8 cellular contexts compared by ENCODE assay signal in the genomic region with DNA sequence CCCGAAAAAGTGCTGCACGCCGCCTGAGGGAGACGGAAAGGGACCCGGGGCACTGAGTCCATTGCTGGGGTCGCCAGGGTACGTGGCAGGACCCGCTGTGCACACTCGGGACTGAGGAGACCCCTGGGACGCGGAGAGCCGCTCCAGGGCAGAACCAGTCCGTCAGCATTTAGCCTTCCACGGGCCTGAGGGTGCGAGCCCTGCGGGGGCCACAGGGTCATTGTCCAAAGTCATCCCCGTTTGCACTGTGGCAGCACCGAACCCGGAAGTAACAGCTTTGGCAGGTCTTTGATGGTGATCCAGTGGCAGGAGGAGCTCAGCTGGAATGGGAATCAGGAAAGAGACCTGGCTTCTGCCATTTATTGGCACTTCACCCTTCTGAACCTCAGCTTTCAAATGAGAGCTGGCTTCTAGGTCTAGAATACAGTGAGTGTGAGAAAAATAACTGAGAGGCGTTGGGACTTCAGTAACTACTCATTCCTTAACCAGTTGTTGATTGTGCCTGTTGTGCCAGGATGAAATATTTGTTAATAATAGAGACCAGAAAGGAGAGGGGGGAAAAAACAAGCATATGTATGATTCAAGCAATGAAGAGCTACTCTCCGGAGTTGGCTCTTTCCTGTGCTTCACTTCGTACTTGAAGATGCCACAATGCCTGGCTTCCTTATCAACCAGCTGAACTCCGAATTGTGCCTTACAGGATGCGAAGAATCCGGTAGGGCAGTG. TPM values are rescaled to one million over a fixed set of nuclear protein-coding genes. Genes with fewer than 3 reads are reported as not detected.
DNase-seq lines count a peak whose midpoint lies in the region; ATAC-seq and TF ChIP-seq lines count a peak whose summit lies in the region.

No MANE protein-coding gene starts in this region.

- in situ Hi-C loops in astrocyte of the cerebellum (cut with HindIII; ENCODE audit: low sequenced_read_pairs): no loop called here

- peaks cover 12% of the 10 kb centered on the region for H3K79me2 ChIP-seq in trophoblast cell (ENCODE audit: control insufficient read depth, insufficient read depth, low read length, poor library complexity)

- peak overlapping the region; percentile 97 for H2AFZ ChIP-seq in trophoblast cell (ENCODE audit: insufficient read depth, low read length, poor library complexity)

- H3K27ac ChIP-seq in left ventricle myocardium inferior (replicated peaks) (peak overlapping the region; percentile 98), trophoblast cell (ENCODE audit: low read depth, low read length) (peak overlapping the region; percentile 73)

- intact Hi-C loops in left ventricle myocardium inferior (cut with micrococcal nuclease): no loop called here

- WGBS in trophoblast cell (ENCODE audit: extremely low coverage, insufficient coverage, insufficient read length): no CpG with 5 or more reads among the region's 25 CpGs

- DNase-seq in AG08396 (ENCODE audit: low spot score): peak; percentile 65
- peak; percentile 81 for DNase-seq in RKO (ENCODE audit: low spot score)
- no peak for DNase-seq in astrocyte of the cerebellum (ENCODE audit: low read depth)
- peak; percentile 58 for DNase-seq in left ventricle myocardium inferior
- peak; percentile 34 to 71 for DNase-seq in trophoblast cell

- TF ChIP-seq CTCF in astrocyte of the cerebellum (IDR thresholded peaks at IDR 0.05; ENCODE audit: low read depth, low read length, missing control alignments) (no peak), left ventricle myocardium inferior (IDR thresholded peaks at IDR 0.05; ENCODE audit: borderline replicate concordance) (no peak)

- H3K27me3 ChIP-seq in left ventricle myocardium inferior (ENCODE audit: low read depth): no peaks in the 10 kb centered on the region
- H3K27me3 ChIP-seq in trophoblast cell (ENCODE audit: insufficient read depth, low read length): no peaks in the 10 kb centered on the region

- peak overlapping the region; percentile 97 for H4K12ac ChIP-seq in trophoblast cell (ENCODE audit: low read depth, low read length)

- peak overlapping the region; percentile 97 for H4K91ac ChIP-seq in trophoblast cell (ENCODE audit: low read depth, low read length)

- H2AK5ac ChIP-seq in trophoblast cell (ENCODE audit: low read length): peak overlapping the region; percentile 94

- H2BK120ac ChIP-seq in trophoblast cell (ENCODE audit: insufficient read depth, low read length, poor library complexity): peak overlapping the region; percentile 94

- peak overlapping the region; percentile 84 for H2BK12ac ChIP-seq in trophoblast cell (ENCODE audit: low read length)

- H4K8ac ChIP-seq in trophoblast cell (ENCODE audit: low read depth, low read length): peak overlapping the region; percentile 97

- H3K4me2 ChIP-seq in trophoblast cell (ENCODE audit: low read length): peak overlapping the region; percentile 95

- peaks cover 50% of the 10 kb centered on the region for H3K4me1 ChIP-seq in left ventricle myocardium inferior
- H3K4me1 ChIP-seq in trophoblast cell (ENCODE audit: control insufficient read depth in 1 of 2, insufficient read depth in 2 of 2, low read length in 2 of 2): peaks cover 4 to 9% of the 10 kb centered on the region in 2 experiments

- peak overlapping the region; percentile 100 for H3K18ac ChIP-seq in trophoblast cell (ENCODE audit: low read length)

- peak overlapping the region; percentile 61 for H3K4ac ChIP-seq in trophoblast cell (ENCODE audit: low read depth, low read length)

- H3K9me3 ChIP-seq in left ventricle myocardium inferior (replicated peaks) (no peaks in the 10 kb centered on the region), trophoblast cell (ENCODE audit: insufficient read depth, low read depth, low read length) (peaks cover 2% of the 10 kb centered on the region)

- H3K4me3 ChIP-seq in astrocyte of the cerebellum (ENCODE audit: low read depth, low read length) (peak overlapping the region; percentile 82), left ventricle myocardium inferior (peak overlapping the region; percentile 83), trophoblast cell (ENCODE audit: low read depth, low read length) (peak overlapping the region; percentile 97)

- ATAC-seq in GM18867 (IDR thresholded peaks at IDR 0.05; ENCODE audit: unreplicated experiment) (peak; percentile 11), HG03342 (IDR thresholded peaks at IDR 0.05; ENCODE audit: unreplicated experiment) (peak; percentile 23), HG03469 (IDR thresholded peaks at IDR 0.05; ENCODE audit: unreplicated experiment) (no peak)

- H3K9ac ChIP-seq in trophoblast cell (ENCODE audit: low read length): peak overlapping the region; percentile 88

- no peaks in the 10 kb centered on the region for H3K36me3 ChIP-seq in left ventricle myocardium inferior
- no peaks in the 10 kb centered on the region for H3K36me3 ChIP-seq in trophoblast cell (ENCODE audit: control insufficient read depth in 1 of 2, insufficient read depth in 2 of 2, low read length in 2 of 2)

- no peak overlapping the region for H3K23ac ChIP-seq in trophoblast cell (ENCODE audit: low read length)

- H3K14ac ChIP-seq in trophoblast cell (ENCODE audit: low read length): peak overlapping the region; percentile 99

- H2BK5ac ChIP-seq in trophoblast cell (ENCODE audit: low read depth, low read length, poor library complexity): peak overlapping the region; percentile 94

- H3K79me1 ChIP-seq in trophoblast cell (ENCODE audit: low read length): peaks cover 12% of the 10 kb centered on the region

RNA-seq across cellular contexts. Expression of a gene that starts 0.8 kb away (rescaled TPM):
- 22.1 TPM for total RNA-seq in left ventricle myocardium inferior
- 15.5 and 16.4 TPM in 2 replicates for polyA plus RNA-seq in trophoblast cell (2013)
